ENCODE assay signal across 1 cellular context in the genomic region with DNA sequence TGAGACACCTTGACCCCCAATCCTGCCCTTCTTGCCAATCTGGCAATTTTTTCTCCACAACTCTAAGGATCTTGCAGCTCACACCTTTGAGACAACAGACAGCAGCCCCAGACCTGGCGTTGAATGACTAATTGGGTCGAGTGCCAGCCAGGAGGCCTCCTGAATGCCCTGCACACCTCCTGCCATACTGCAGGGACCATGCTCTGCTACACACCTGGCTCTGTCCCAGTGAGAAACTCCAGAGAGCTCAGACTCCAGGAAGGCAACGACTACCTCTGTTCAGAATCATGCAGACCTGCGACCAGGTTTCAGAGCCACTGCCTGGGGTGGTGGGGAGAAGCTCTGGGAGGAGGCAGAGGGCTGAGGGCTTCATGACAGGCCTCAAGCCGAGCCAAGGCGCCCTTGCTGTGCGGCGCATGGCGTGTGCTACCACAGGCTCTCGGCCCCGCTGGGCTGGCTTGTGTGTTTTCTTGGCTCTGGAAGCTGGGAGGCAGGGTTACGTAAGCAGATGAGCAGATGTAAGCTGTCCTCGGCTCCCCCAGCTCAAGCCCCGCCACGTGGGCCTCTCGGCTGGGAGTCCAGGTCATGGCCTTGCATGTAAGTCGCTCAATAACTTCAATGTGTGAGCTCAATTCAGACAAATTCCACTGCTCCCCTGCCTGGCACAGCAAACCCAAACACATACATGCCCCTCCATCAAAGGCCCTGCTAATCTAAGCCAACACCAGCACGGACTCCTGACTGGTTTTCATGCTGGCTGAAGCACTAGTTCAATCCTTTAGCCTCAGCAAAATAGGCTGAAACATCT.
A peak's percentile ranks its signal among the peaks of the same experiment; 100 is the strongest.
TF ChIP-seq lines count a peak whose summit lies in the region.

No MANE protein-coding gene starts in this region.

TF ChIP-seq in HepG2, 621 proteins besides CTCF, POLR2A, EP300 and RAD21 (continued from another document):
- TF ChIP-seq, protein P1, sequence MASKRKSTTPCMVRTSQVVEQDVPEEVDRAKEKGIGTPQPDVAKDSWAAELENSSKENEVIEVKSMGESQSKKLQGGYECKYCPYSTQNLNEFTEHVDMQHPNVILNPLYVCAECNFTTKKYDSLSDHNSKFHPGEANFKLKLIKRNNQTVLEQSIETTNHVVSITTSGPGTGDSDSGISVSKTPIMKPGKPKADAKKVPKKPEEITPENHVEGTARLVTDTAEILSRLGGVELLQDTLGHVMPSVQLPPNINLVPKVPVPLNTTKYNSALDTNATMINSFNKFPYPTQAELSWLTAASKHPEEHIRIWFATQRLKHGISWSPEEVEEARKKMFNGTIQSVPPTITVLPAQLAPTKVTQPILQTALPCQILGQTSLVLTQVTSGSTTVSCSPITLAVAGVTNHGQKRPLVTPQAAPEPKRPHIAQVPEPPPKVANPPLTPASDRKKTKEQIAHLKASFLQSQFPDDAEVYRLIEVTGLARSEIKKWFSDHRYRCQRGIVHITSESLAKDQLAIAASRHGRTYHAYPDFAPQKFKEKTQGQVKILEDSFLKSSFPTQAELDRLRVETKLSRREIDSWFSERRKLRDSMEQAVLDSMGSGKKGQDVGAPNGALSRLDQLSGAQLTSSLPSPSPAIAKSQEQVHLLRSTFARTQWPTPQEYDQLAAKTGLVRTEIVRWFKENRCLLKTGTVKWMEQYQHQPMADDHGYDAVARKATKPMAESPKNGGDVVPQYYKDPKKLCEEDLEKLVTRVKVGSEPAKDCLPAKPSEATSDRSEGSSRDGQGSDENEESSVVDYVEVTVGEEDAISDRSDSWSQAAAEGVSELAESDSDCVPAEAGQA (IDR thresholded peaks at IDR 0.05; ENCODE audit: low read depth): 0 out of 2 replicates have a peak, but pooled peaks have one; percentile 44
- TF ChIP-seq, protein P1 (CRISPR knock-in tag; IDR thresholded peaks at IDR 0.05; ENCODE audit: borderline replicate concordance): no peak
- TF ChIP-seq MEIS2 (CRISPR knock-in tag; IDR thresholded peaks at IDR 0.05) (0 out of 2 replicates have a peak, but pooled peaks have one; percentile 47), SIX1 (CRISPR knock-in tag; IDR thresholded peaks at IDR 0.05; ENCODE audit: borderline replicate concordance) (0 out of 2 replicates have a peak, but pooled peaks have one; percentile 36)
- TF ChIP-seq, protein P2, sequence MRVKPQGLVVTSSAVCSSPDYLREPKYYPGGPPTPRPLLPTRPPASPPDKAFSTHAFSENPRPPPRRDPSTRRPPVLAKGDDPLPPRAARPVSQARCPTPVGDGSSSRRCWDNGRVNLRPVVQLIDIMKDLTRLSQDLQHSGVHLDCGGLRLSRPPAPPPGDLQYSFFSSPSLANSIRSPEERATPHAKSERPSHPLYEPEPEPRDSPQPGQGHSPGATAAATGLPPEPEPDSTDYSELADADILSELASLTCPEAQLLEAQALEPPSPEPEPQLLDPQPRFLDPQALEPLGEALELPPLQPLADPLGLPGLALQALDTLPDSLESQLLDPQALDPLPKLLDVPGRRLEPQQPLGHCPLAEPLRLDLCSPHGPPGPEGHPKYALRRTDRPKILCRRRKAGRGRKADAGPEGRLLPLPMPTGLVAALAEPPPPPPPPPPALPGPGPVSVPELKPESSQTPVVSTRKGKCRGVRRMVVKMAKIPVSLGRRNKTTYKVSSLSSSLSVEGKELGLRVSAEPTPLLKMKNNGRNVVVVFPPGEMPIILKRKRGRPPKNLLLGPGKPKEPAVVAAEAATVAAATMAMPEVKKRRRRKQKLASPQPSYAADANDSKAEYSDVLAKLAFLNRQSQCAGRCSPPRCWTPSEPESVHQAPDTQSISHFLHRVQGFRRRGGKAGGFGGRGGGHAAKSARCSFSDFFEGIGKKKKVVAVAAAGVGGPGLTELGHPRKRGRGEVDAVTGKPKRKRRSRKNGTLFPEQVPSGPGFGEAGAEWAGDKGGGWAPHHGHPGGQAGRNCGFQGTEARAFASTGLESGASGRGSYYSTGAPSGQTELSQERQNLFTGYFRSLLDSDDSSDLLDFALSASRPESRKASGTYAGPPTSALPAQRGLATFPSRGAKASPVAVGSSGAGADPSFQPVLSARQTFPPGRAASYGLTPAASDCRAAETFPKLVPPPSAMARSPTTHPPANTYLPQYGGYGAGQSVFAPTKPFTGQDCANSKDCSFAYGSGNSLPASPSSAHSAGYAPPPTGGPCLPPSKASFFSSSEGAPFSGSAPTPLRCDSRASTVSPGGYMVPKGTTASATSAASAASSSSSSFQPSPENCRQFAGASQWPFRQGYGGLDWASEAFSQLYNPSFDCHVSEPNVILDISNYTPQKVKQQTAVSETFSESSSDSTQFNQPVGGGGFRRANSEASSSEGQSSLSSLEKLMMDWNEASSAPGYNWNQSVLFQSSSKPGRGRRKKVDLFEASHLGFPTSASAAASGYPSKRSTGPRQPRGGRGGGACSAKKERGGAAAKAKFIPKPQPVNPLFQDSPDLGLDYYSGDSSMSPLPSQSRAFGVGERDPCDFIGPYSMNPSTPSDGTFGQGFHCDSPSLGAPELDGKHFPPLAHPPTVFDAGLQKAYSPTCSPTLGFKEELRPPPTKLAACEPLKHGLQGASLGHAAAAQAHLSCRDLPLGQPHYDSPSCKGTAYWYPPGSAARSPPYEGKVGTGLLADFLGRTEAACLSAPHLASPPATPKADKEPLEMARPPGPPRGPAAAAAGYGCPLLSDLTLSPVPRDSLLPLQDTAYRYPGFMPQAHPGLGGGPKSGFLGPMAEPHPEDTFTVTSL (CRISPR knock-in tag; IDR thresholded peaks at IDR 0.05; ENCODE audit: borderline replicate concordance): peak; percentile 79; the same call in 1 of the 2 replicates
- TF ChIP-seq, protein P3, sequence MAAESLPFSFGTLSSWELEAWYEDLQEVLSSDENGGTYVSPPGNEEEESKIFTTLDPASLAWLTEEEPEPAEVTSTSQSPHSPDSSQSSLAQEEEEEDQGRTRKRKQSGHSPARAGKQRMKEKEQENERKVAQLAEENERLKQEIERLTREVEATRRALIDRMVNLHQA (CRISPR knock-in tag; IDR thresholded peaks at IDR 0.05): no peak
